9 cellular contexts compared by ENCODE assay signal in the genomic region with DNA sequence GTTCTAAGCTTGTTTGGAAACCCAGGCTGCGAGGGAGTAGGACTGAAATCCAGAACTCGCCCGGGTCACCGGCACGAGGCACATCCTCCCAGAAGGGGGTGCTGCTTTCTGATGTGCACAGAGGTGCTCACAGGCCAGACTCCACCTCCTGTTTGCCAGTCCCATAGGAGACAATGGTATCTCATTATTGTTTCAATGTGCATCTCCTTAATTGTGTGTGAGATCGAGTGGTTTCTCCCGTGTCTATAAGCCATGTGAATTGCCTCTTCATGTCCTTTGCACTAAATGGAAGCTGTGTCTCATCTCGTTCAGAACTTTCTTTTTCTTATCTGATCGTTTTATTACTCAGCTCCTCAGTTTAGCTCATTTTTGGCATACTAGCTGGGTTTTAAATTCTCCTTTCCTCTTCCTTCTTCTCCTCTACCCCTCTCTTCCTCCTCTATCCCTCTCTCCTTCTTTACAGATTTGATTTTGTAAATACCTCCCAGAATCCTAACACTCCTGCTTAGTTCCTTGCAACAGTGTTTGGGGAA. TPM values are rescaled to one million over a fixed set of nuclear protein-coding genes. Genes with fewer than 3 reads are reported as not detected.
A peak's percentile ranks its signal among the peaks of the same experiment; 100 is the strongest.
DNase-seq lines count a peak whose midpoint lies in the region; ATAC-seq, FAIRE-seq and TF ChIP-seq lines count a peak whose summit lies in the region.
"Had no signal": no experiment of that assay in that cellular context is flagged by ENCODE, and none has a peak within 500 bp of the region (broad histone marks: within the 10 kb centered on the region; RNA-seq: fewer than 3 reads in every experiment).

No MANE protein-coding gene starts in this region.

- no peak overlapping the region for H2BK20ac ChIP-seq in H1 (ENCODE audit: low read length)

- H3K14ac ChIP-seq in H1 (ENCODE audit: insufficient read length), result no peak overlapping the region

- intact Hi-C loops in activated CD8-positive, alpha-beta T cell treated with anti-CD3 and anti-CD28 coated beads for 36 hours (cut with micrococcal nuclease), result loop anchor here (1.0 kb wide), 2 partner anchors 207 to 233 kb away; no protein-coding TSS in a partner anchor
- intact Hi-C loops in natural killer cell (cut with micrococcal nuclease), result loop anchor here (1.0 to 5.0 kb wide), 3 partner anchors 34 to 207 kb away; a partner anchor contains a TSS

- H3K23me2 ChIP-seq in H1 (ENCODE audit: low read depth, low read length), result no peaks in the 10 kb centered on the region

- no peak overlapping the region for H2AK5ac ChIP-seq in H1 (ENCODE audit: low read depth, low read length)

- H3K23ac ChIP-seq in H1 (ENCODE audit: insufficient read length), result no peak overlapping the region

- H4K8ac ChIP-seq in H1 (ENCODE audit: extremely low read depth, insufficient read depth, low read length), result no peak overlapping the region

- POLR2A ChIA-PET in activated CD8-positive, alpha-beta T cell treated with anti-CD3 and anti-CD28 coated beads for 36 hours (lab: Charles Lee), result interaction anchor here (1.0 to 1.2 kb wide), 3 partner anchors 39 to 219 kb away, joined by 3 to 4 read pairs (median 4); no protein-coding TSS in a partner anchor
- POLR2A ChIA-PET in H1 (lab: Charles Lee; ENCODE audit: partially characterized antibody), result interaction anchor here (1.1 kb wide), 1 partner anchor 149 kb away, joined by 3 read pairs; no protein-coding TSS in a partner anchor

- peak overlapping the region; percentile 3 for H3K4me3 Mint-ChIP-seq in activated CD8-positive, alpha-beta T cell treated with anti-CD3 and anti-CD28 coated beads for 36 hours
- no peak overlapping the region for H3K4me3 Mint-ChIP-seq in natural killer cell

- no peak overlapping the region for H2BK12ac ChIP-seq in H1 (ENCODE audit: low read depth, low read length)

- TF ChIP-seq EP300 in H1 (IDR thresholded peaks at IDR 0.05; ENCODE audit: borderline replicate concordance in 1 of 2, low read depth in 2 of 2, low read length in 2 of 2), result no peak

- H3K4ac ChIP-seq in H1 (replicated peaks; ENCODE audit: insufficient read length, low read depth, low read length), result no peak overlapping the region

- no peaks in the 10 kb centered on the region for H3K9me3 Mint-ChIP-seq in activated CD8-positive, alpha-beta T cell treated with anti-CD3 and anti-CD28 coated beads for 36 hours
- H3K9me3 Mint-ChIP-seq in natural killer cell, result no peaks in the 10 kb centered on the region

- peak; percentile 75 for TF ChIP-seq CTCF in activated CD8-positive, alpha-beta T cell treated with anti-CD3 and anti-CD28 coated beads for 36 hours (IDR thresholded peaks at IDR 0.05)
- TF ChIP-seq CTCF in H1 (IDR thresholded peaks at IDR 0.05; ENCODE audit: control extremely low read depth in 1 of 3, insufficient read depth in 1 of 3, low read depth in 1 of 3, low read length in 3 of 3) (peak; percentile 83 to 86 (median 84)), natural killer cell (IDR thresholded peaks at IDR 0.05) (peak; percentile 77)

- no peak overlapping the region for H3K9ac ChIP-seq in H1 (replicated peaks in 1 of 4; ENCODE audit: extremely low read depth in 1 of 4, low read depth in 3 of 4, low read length in 3 of 4)

- H3K4me2 ChIP-seq in H1 (ENCODE audit: insufficient read depth in 1 of 2, low read depth in 2 of 2, low read length in 2 of 2), result no peak overlapping the region

- CTCF ChIA-PET in activated CD8-positive, alpha-beta T cell treated with anti-CD3 and anti-CD28 coated beads for 36 hours (lab: Charles Lee), result interaction anchor here (0.5 to 13.7 kb wide), 59 partner anchors 8 to 701 kb away, joined by 3 to 312 read pairs (median 4); no protein-coding TSS in a partner anchor
- CTCF ChIA-PET in H1 (lab: Charles Lee; ENCODE audit: partially characterized antibody), result interaction anchor here (0.6 to 4.8 kb wide), 39 partner anchors 8 to 784 kb away, joined by 3 to 36 read pairs (median 5); no protein-coding TSS in a partner anchor

- H3K4me1 ChIP-seq in H1 (replicated peaks in 1 of 4; ENCODE audit: control insufficient read depth in 3 of 4, insufficient read depth in 4 of 4, low read length in 3 of 4), result no peaks in the 10 kb centered on the region

- peak; percentile 76 to 78 for TF ChIP-seq RAD21 in H1 (IDR thresholded peaks at IDR 0.05 in 1 of 2, conservative IDR thresholded peaks at IDR 0.05 in 1 of 2; ENCODE audit: low read depth in 2 of 2, low read length in 2 of 2)

- no peaks in the 10 kb centered on the region for H4K20me1 ChIP-seq in H1 (replicated peaks in 1 of 2; ENCODE audit: control insufficient read depth in 1 of 2, insufficient read depth in 2 of 2, low read length in 2 of 2)

- H2BK120ac ChIP-seq in H1 (replicated peaks; ENCODE audit: low read depth, low read length), result no peak overlapping the region

- TF ChIP-seq POLR2A in H1 (IDR thresholded peaks at IDR 0.05; ENCODE audit: control extremely low read depth in 1 of 2, low read depth in 2 of 2, low read length in 2 of 2), result no peak

- peak overlapping the region; percentile 68 for H2AFZ ChIP-seq in H1 (ENCODE audit: low read length)

- no peaks in the 10 kb centered on the region for H3K27me3 Mint-ChIP-seq in activated CD8-positive, alpha-beta T cell treated with anti-CD3 and anti-CD28 coated beads for 36 hours
- no peaks in the 10 kb centered on the region for H3K27me3 Mint-ChIP-seq in natural killer cell (ENCODE audit: low read depth in 2 of 2)

- no peaks in the 10 kb centered on the region for H3K9me3 ChIP-seq in H1 (ENCODE audit: insufficient read depth in 2 of 2, low read depth in 1 of 2, low read length in 1 of 2)

- H3K18ac ChIP-seq in H1 (ENCODE audit: extremely low read depth, low read length), result no peak overlapping the region

- no peaks in the 10 kb centered on the region for H3K79me1 ChIP-seq in H1 (ENCODE audit: low read depth, low read length)

- no peaks in the 10 kb centered on the region for H3K36me3 Mint-ChIP-seq in activated CD8-positive, alpha-beta T cell treated with anti-CD3 and anti-CD28 coated beads for 36 hours (ENCODE audit: low read depth)
- H3K36me3 Mint-ChIP-seq in natural killer cell, result no peaks in the 10 kb centered on the region

- H4K91ac ChIP-seq in H1 (replicated peaks; ENCODE audit: insufficient read length, low read length), result no peak overlapping the region

- no peaks in the 10 kb centered on the region for H3K79me2 ChIP-seq in H1 (ENCODE audit: control insufficient read depth in 1 of 2, insufficient read depth in 2 of 2, low read length in 2 of 2)

- H3K36me3 ChIP-seq in H1 (ENCODE audit: control insufficient read depth in 2 of 4, insufficient read depth in 4 of 4, low read length in 3 of 4), result no peaks in the 10 kb centered on the region

- ATAC-seq in activated CD8-positive, alpha-beta T cell treated with anti-CD3 and anti-CD28 coated beads for 36 hours, result peak; percentile 92
- ATAC-seq in natural killer cell, result peak; percentile 90 to 94 (median 94)
- ATAC-seq in stimulated activated naive CD8-positive, alpha-beta T cell treated with anti-CD3 and anti-CD28 coated beads, Interleukin-15, Interleukin-2, amounts not matched to agents 100 U/mL and 50 U/mL, for 24 hours, result peak; percentile 89

- DNase-seq in DMS153 (lab: John Stamatoyannopoulos, UW), result peak; percentile 20
- peak; percentile 32 for DNase-seq in HCEC 1CT
- peak; percentile 13 for DNase-seq in NCI-H526 treated with DMSO at 0.1 percent for 48 hours (lab: John Stamatoyannopoulos, UW)
- peak; percentile 84 for DNase-seq in activated CD8-positive, alpha-beta T cell treated with anti-CD3 and anti-CD28 coated beads for 36 hours
- peak; percentile 31 to 78 for DNase-seq in H1 (ENCODE audit: low read depth in 1 of 2, low spot score in 2 of 2)
- peak; percentile 57 for DNase-seq in natural killer cell
- DNase-seq in stimulated activated naive CD8-positive, alpha-beta T cell treated with anti-CD3 and anti-CD28 coated beads, Interleukin-15, Interleukin-2, amounts not matched to agents 100 U/mL and 50 U/mL, for 24 hours, result peak; percentile 78
- DNase-seq in NCI-H2171 (lab: John Stamatoyannopoulos, UW), result no peak

- WGBS in H1 (ENCODE audit: extremely low coverage in 1 of 2, insufficient coverage in 1 of 2, insufficient read length in 1 of 2, insufficient replicate concordance in 2 of 2, low coverage in 1 of 2, low lambda C conversion rate in 2 of 2, missing lambda C conversion rate in 1 of 2), 2 experiments, result 38% methylated on average over 9 of the region's 9 CpGs; no CpG with 5 or more reads in 1 of the 2 experiments

- H2BK5ac ChIP-seq in H1 (ENCODE audit: low read depth, low read length), result no peak overlapping the region

- no peak overlapping the region for H3K4me3 ChIP-seq in H1 (ENCODE audit: extremely low read depth in 1 of 4, insufficient read depth in 2 of 4, low read depth in 3 of 4, low read length in 4 of 4)

- no peak overlapping the region for H4K5ac ChIP-seq in H1 (ENCODE audit: insufficient read length, low read depth, low read length)

- FAIRE-seq in H1 (lab: Jason Lieb, UNC), result peak; percentile 58

- no peak overlapping the region for H3K56ac ChIP-seq in H1 (replicated peaks; ENCODE audit: insufficient read length, low read depth, low read length)

- no peak overlapping the region for H2BK15ac ChIP-seq in H1 (ENCODE audit: low read length)

- peak overlapping the region; percentile 1 for H3K27ac Mint-ChIP-seq in activated CD8-positive, alpha-beta T cell treated with anti-CD3 and anti-CD28 coated beads for 36 hours
- no peak overlapping the region for H3K27ac Mint-ChIP-seq in natural killer cell

- H3K4me1 Mint-ChIP-seq in activated CD8-positive, alpha-beta T cell treated with anti-CD3 and anti-CD28 coated beads for 36 hours (ENCODE audit: low read depth), result peaks cover 14% of the 10 kb centered on the region
- peaks cover 9 to 21% of the 10 kb centered on the region in 2 donors for H3K4me1 Mint-ChIP-seq in natural killer cell

- no peaks in the 10 kb centered on the region for H3K27me3 ChIP-seq in H1 (replicated peaks in 1 of 4; ENCODE audit: control insufficient read depth in 3 of 4, extremely low read depth in 1 of 4, insufficient read depth in 3 of 4, low read length in 3 of 4)

- no peak overlapping the region for H3K27ac ChIP-seq in H1 (ENCODE audit: low read depth, low read length)

RNA-seq across cellular contexts. Expression of a gene that starts 32.1 kb away (rescaled TPM):
- 100 to 1,000 TPM; 101 to 105 TPM for total RNA-seq in activated CD8-positive, alpha-beta T cell treated with anti-CD3 and anti-CD28 coated beads for 36 hours
- 12.1 and 13.0 TPM in 2 replicates for total RNA-seq in H1 (2021; fragmentation: NEBNext Ultra II Directional; extraction: Animal tissue kit (Norgen Biotek cat#: 25700))
- polyA plus RNA-seq in H1 (2011; rRNA removed), result 7.1 and 16.7 TPM in 2 replicates
- polyA plus RNA-seq in H1 (2011; cell fraction: cytosol; rRNA removed), result 7.8 TPM
- 32.4 TPM for polyA plus RNA-seq in H1 (2011; cell fraction: nucleus; rRNA removed)
- polyA plus RNA-seq in H1 (2012, experiment 1 of 2), result 8.6 to 10.7 TPM (median 9.8 TPM) in 4 replicates
- 1.7 TPM for polyA plus RNA-seq in H1 (2012, experiment 2 of 2)
- polyA plus RNA-seq in H1 (2013, experiment 1 of 2), result 6.0 TPM
- polyA plus RNA-seq in H1 (2013, experiment 2 of 2), result 5.0 TPM
- 47.1 and 51.5 TPM in 2 replicates for polyA minus RNA-seq in H1 (2011; rRNA and poly(A)+ RNA removed)
- 10.6 TPM for polyA minus RNA-seq in H1 (2011; cell fraction: cytosol; rRNA and poly(A)+ RNA removed)
- 22.7 TPM for polyA minus RNA-seq in H1 (2011; cell fraction: nucleus; rRNA and poly(A)+ RNA removed)
- total RNA-seq in natural killer cell, result 100 to 1,000 TPM; 182 to 222 (median 183) TPM

RNA-seq across cellular contexts. Expression of a gene that starts 48.8 kb away (rescaled TPM):
- total RNA-seq in activated CD8-positive, alpha-beta T cell treated with anti-CD3 and anti-CD28 coated beads for 36 hours, result not detected
- 1.6 and 1.7 TPM in 2 replicates for total RNA-seq in H1 (2021; fragmentation: NEBNext Ultra II Directional; extraction: Animal tissue kit (Norgen Biotek cat#: 25700))
- 1.3 and 2.6 TPM in 2 replicates for polyA plus RNA-seq in H1 (2011; rRNA removed)
- polyA plus RNA-seq in H1 (2011; cell fraction: cytosol; rRNA removed), result 2.6 TPM
- polyA plus RNA-seq in H1 (2011; cell fraction: nucleus; rRNA removed), result 2.0 TPM
- polyA plus RNA-seq in H1 (2012, experiment 1 of 2), result 2.9 to 4.5 TPM (median 3.9 TPM) in 4 replicates
- polyA plus RNA-seq in H1 (2012, experiment 2 of 2), result 1.1 TPM
- polyA plus RNA-seq in H1 (2013, experiment 1 of 2), result 0.99 TPM
- polyA plus RNA-seq in H1 (2013, experiment 2 of 2), result 1.1 TPM
- polyA minus RNA-seq in H1 (2011; rRNA and poly(A)+ RNA removed), result 2.4 and 2.7 TPM in 2 replicates
- 1.4 TPM for polyA minus RNA-seq in H1 (2011; cell fraction: cytosol; rRNA and poly(A)+ RNA removed)
- polyA minus RNA-seq in H1 (2011; cell fraction: nucleus; rRNA and poly(A)+ RNA removed), result 1.5 TPM
- not detected for total RNA-seq in natural killer cell
- total RNA-seq: activated CD8-positive, alpha-beta memory T cell treated with anti-CD3 and anti-CD28 coated beads for 36 hours had no signal
